23 cellular contexts compared by ENCODE assay signal in genomic region chrX:109184506-109185139, GRCh38.
"Had no signal": no experiment of that assay in that cellular context is flagged by ENCODE, and none has a peak within 500 bp of the region (broad histone marks: within the 10 kb centered on the region; RNA-seq: fewer than 3 reads in every experiment).

No MANE protein-coding gene starts in this region.

- ATAC-seq: activated CD8-positive, alpha-beta T cell treated with anti-CD3 and anti-CD28 coated beads for 36 hours; heart right ventricle; lower lobe of right lung; natural killer cell; right lobe of liver had no signal

- H3K4me3 ChIP-seq: coronary artery, esophagus squamous epithelium, heart right ventricle, lower lobe of right lung, right lobe of liver, stomach had no signal

- H3K27me3 Mint-ChIP-seq: activated CD8-positive, alpha-beta T cell treated with anti-CD3 and anti-CD28 coated beads for 36 hours; brain; central memory CD8-positive, alpha-beta T cell; type B pancreatic cell had no signal

- H3K79me2 ChIP-seq: parathyroid adenoma had no signal

- FAIRE-seq: keratinocyte, small intestine had no signal

- DNase-seq: activated CD4-positive, alpha-beta T cell treated with anti-CD3 and anti-CD28 coated beads for 48 hours; activated CD4-positive, CD25-positive, alpha-beta regulatory T cell; activated CD8-positive, alpha-beta T cell treated with anti-CD3 and anti-CD28 coated beads for 36 hours; activated naive CD4-positive, alpha-beta T cell treated with Interleukin-2 at 50 U/mL for 16 hours; activated T-cell treated with anti-CD3 and anti-CD28 coated beads, Interleukin-2, amount 50 U/mL, for 1 hour; anterior cingulate cortex; effector CD4-positive, alpha-beta T cell; esophagus squamous epithelium; heart right ventricle; lower lobe of right lung; natural killer cell; right lobe of liver; small intestine; stimulated activated CD4-positive, alpha-beta T cell treated with anti-CD3 and anti-CD28 coated beads, Interleukin-15, amount 100 ng/mL, for 24 hours; stimulated activated CD4-positive, alpha-beta T cell treated with anti-CD3 and anti-CD28 coated beads, Interleukin-2, amount 100 ng/mL, for 48 hours; stomach had no signal

- H2AFZ ChIP-seq: parathyroid adenoma had no signal

- H3K36me3 ChIP-seq: esophagus squamous epithelium, heart right ventricle, lower lobe of right lung, right lobe of liver, stomach had no signal

- H3K4me1 Mint-ChIP-seq: brain; central memory CD8-positive, alpha-beta T cell; natural killer cell had no signal

- H3K27me3 ChIP-seq: esophagus squamous epithelium, right lobe of liver, stomach had no signal

- H3K27ac ChIP-seq: coronary artery, esophagus squamous epithelium, heart right ventricle, lower lobe of right lung, parathyroid adenoma, right lobe of liver, stomach had no signal

- H3K9ac ChIP-seq: parathyroid adenoma had no signal

- H3K27ac Mint-ChIP-seq: activated CD8-positive, alpha-beta T cell treated with anti-CD3 and anti-CD28 coated beads for 36 hours; activated T-helper 2 cell treated with anti-CD3 and anti-CD28 coated beads, Interferon-gamma antibody, Interleukin-2, Interleukin-4, amounts not matched to agents 10 μg/mL and 5 μg/mL and 100 μg/mL, durations not matched to agents 14 hours and 24 hours and 36 hours; brain; natural killer cell; type B pancreatic cell had no signal

- H3K4me1 ChIP-seq: esophagus squamous epithelium, heart right ventricle, lower lobe of right lung, parathyroid adenoma, right lobe of liver, stomach had no signal

- H3K4me3 Mint-ChIP-seq: activated CD8-positive, alpha-beta T cell treated with anti-CD3 and anti-CD28 coated beads for 36 hours; brain; central memory CD8-positive, alpha-beta T cell; natural killer cell; type B pancreatic cell had no signal

- H3K36me3 Mint-ChIP-seq: brain, natural killer cell, type B pancreatic cell had no signal

- H3K9me3 ChIP-seq: esophagus squamous epithelium, heart right ventricle, lower lobe of right lung, right lobe of liver, stomach had no signal

- H3K9me3 Mint-ChIP-seq: activated CD8-positive, alpha-beta T cell treated with anti-CD3 and anti-CD28 coated beads for 36 hours; activated T-helper 2 cell treated with anti-CD3 and anti-CD28 coated beads, Interferon-gamma antibody, Interleukin-2, Interleukin-4, amounts not matched to agents 10 μg/mL and 5 μg/mL and 100 μg/mL, durations not matched to agents 14 hours and 24 hours and 36 hours; brain; type B pancreatic cell had no signal
